ENCODE assay signal across 8 cellular contexts in the genomic region with DNA sequence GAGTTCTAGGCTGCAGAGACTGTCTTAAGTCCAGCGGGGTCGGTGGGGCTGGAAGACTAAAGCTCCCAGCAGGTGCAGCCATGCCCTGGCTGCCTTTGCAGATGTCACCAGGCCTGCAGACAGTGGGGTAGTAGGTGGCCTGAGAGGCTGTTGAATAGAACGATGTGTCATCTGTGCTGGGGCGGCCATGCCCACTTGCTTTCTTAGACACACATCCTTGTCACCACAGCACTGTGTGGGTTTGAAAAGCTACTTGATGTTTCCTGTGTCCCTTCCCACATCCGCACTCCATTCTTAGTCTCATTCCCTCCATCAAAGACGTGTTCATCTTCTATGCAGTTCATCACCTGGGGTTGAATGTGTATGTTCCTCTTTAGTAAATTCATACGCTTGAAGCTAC.
DNase-seq lines count a peak whose midpoint lies in the region; ATAC-seq, FAIRE-seq and TF ChIP-seq lines count a peak whose summit lies in the region.

No MANE protein-coding gene starts in this region.

- TF ChIP-seq EP300 in stomach (IDR thresholded peaks at IDR 0.05) = no peak

- no peak for TF ChIP-seq POLR2A in stomach (IDR thresholded peaks at IDR 0.05)

- 79 to 86% (median 82%) methylated on average over 5 to 7 of the region's 7 CpGs for WGBS in stomach, 5 donors

- TF ChIP-seq CTCF in mesothelial cell of epicardium (IDR thresholded peaks at IDR 0.05; ENCODE audit: unreplicated experiment) (no peak), stomach (IDR thresholded peaks at IDR 0.05) (no peak)

- H3K4me3 Mint-ChIP-seq in mesothelial cell of epicardium = no peak overlapping the region

- peaks cover 0 to 37% (median 26%) of the 10 kb centered on the region in 4 donors for H3K4me1 ChIP-seq in stomach

- DNase-seq in RCC 7860 (ENCODE audit: low spot score) = peak; percentile 65
- peak; percentile 16 for DNase-seq in activated naive CD4-positive, alpha-beta T cell treated with anti-CD3 and anti-CD28 coated beads, Interleukin-2, amount 50 U/mL, for 16 hours
- no peak for DNase-seq in mesothelial cell of epicardium (ENCODE audit: low spot score in 2 of 2, unreplicated experiment in 2 of 2)
- no peak for DNase-seq in stomach
- no peak for DNase-seq in AG20443 (ENCODE audit: low spot score)
- DNase-seq in NCI-H1694 treated with DMSO at 0.1 percent for 48 hours (lab: John Stamatoyannopoulos, UW) = no peak
- no peak for DNase-seq in NCI-H146 treated with DMSO at 0.1 percent for 48 hours (lab: John Stamatoyannopoulos, UW; ENCODE audit: unreplicated experiment)

- ATAC-seq in HG03342 (IDR thresholded peaks at IDR 0.05; ENCODE audit: unreplicated experiment) = no peak

- H3K36me3 ChIP-seq in stomach = no peaks in the 10 kb centered on the region

- H3K27ac Mint-ChIP-seq in mesothelial cell of epicardium = peak overlapping the region; percentile 47

- H3K27me3 Mint-ChIP-seq in mesothelial cell of epicardium (ENCODE audit: low read depth) = no peaks in the 10 kb centered on the region

- no peak overlapping the region for H3K4me3 ChIP-seq in stomach

- H3K27me3 ChIP-seq in stomach = no peaks in the 10 kb centered on the region

- peaks cover 20% of the 10 kb centered on the region for H3K4me1 Mint-ChIP-seq in mesothelial cell of epicardium

- H3K9me3 Mint-ChIP-seq in mesothelial cell of epicardium = peaks cover 8% of the 10 kb centered on the region

- intact Hi-C loops in stomach (cut with DNase I; ENCODE audit: low total_unique reads) = no loop called here

- H3K27ac ChIP-seq in stomach = peak overlapping the region in 4 of 5 donors; percentile 35 to 68 (median 52)

- FAIRE-seq in RCC 7860 (lab: Jason Lieb, UNC) = no peak

- peaks cover 22% of the 10 kb centered on the region for H3K36me3 Mint-ChIP-seq in mesothelial cell of epicardium

- peaks cover 0 to 9% (median 2%) of the 10 kb centered on the region in 4 donors for H3K9me3 ChIP-seq in stomach

Comparison
In these comparisons a context has a peak if more than half of its experiments do, and no peak if none do; other contexts are left out.
1. DNase-seq: peak in RCC 7860 (single experiment) and activated naive CD4-positive, alpha-beta T cell treated with anti-CD3 and anti-CD28 coated beads, Interleukin-2, amount 50 U/mL, for 16 hours (single experiment); none in mesothelial cell of epicardium (0 of 2), stomach (single experiment), AG20443 (single experiment), NCI-H1694 treated with DMSO at 0.1 percent for 48 hours (single experiment) and NCI-H146 treated with DMSO at 0.1 percent for 48 hours (single experiment).